Comparison of ENCODE assay signal across 9 cellular contexts in genomic region chr4:6333301-6334202, GRCh38.
A peak's percentile ranks its signal among the peaks of the same experiment; 100 is the strongest.
DNase-seq lines count a peak whose midpoint lies in the region; ATAC-seq and TF ChIP-seq lines count a peak whose summit lies in the region.
"Had no signal": no experiment of that assay in that cellular context is flagged by ENCODE, and none has a peak within 500 bp of the region (broad histone marks: within the 10 kb centered on the region; RNA-seq: fewer than 3 reads in every experiment).

No MANE protein-coding gene starts in this region.

- H3K9ac ChIP-seq in IMR-90 (ENCODE audit: low read depth, low read length): no peak overlapping the region

- H3K4me3 ChIP-seq in IMR-90 (ENCODE audit: insufficient read depth, low read depth, low read length) (no peak overlapping the region), cardiac fibroblast (replicated peaks in 1 of 2; ENCODE audit: low read depth in 2 of 2, low read length in 2 of 2) (no peak overlapping the region), body of pancreas (no peak overlapping the region)

- H3K9me1 ChIP-seq in IMR-90 (ENCODE audit: insufficient read depth, low read length): no peaks in the 10 kb centered on the region

- H3K14ac ChIP-seq in IMR-90 (replicated peaks; ENCODE audit: low read depth, low read length): no peak overlapping the region

- no peak overlapping the region for H2AFZ ChIP-seq in IMR-90 (replicated peaks; ENCODE audit: low read length, poor library complexity)

- H3K23ac ChIP-seq in IMR-90 (ENCODE audit: low read depth, low read length): no peak overlapping the region

- POLR2A ChIA-PET in IMR-90 (lab: Charles Lee; ENCODE audit: unreplicated experiment): no interaction called here

- CTCF ChIA-PET in activated naive CD4-positive, alpha-beta T cell treated with anti-CD3 and anti-CD28 coated beads for 36 hours (lab: Charles Lee): interaction anchor here (0.6 to 4.2 kb wide), 6 partner anchors 62 to 84 kb away, joined by 4 to 58 read pairs (median 6); no protein-coding TSS in a partner anchor
- CTCF ChIA-PET in IMR-90 (lab: Yijun Ruan, JAX): interaction anchor here (4.2 kb wide), 1 partner anchor 83 kb away, joined by 43 read pairs; no protein-coding TSS in a partner anchor

- peaks cover 3% of the 10 kb centered on the region; the same call in 1 of the 2 replicates for H3K9me3 ChIP-seq in IMR-90 (ENCODE audit: control insufficient read depth, insufficient read depth, low read length)
- no peaks in the 10 kb centered on the region for H3K9me3 ChIP-seq in body of pancreas

- no peak overlapping the region for H2BK5ac ChIP-seq in IMR-90 (ENCODE audit: low read depth, low read length, poor library complexity, severe bottlenecking)

- TF ChIP-seq POLR2A in IMR-90 (IDR thresholded peaks at IDR 0.05; ENCODE audit: low read depth, low read length) (no peak), body of pancreas (IDR thresholded peaks at IDR 0.05) (no peak)

- H2BK120ac ChIP-seq in IMR-90 (ENCODE audit: low read depth, low read length): no peak overlapping the region

- no peak overlapping the region for H2AK9ac ChIP-seq in IMR-90 (replicated peaks; ENCODE audit: low read depth, low read length, poor library complexity)

- H2BK15ac ChIP-seq in IMR-90 (ENCODE audit: low read depth, low read length): no peak overlapping the region

- H3K27me3 ChIP-seq in IMR-90 (ENCODE audit: control insufficient read depth, insufficient read depth, low read length) (peaks cover 20% of the 10 kb centered on the region), body of pancreas (peaks cover 0 to 5% of the 10 kb centered on the region in 2 donors)

- dilution Hi-C loops in IMR-90 (cut with HindIII; ENCODE audit: low sequenced_read_pairs, unreplicated experiment): no loop called here

- no TSS peak for BruUV-seq in IMR-90 (replicated peaks; lab: Mats Ljungman, UMichigan)

- H3K4me2 ChIP-seq in IMR-90 (ENCODE audit: low read depth, low read length): no peak overlapping the region

- TF ChIP-seq CTCF in IMR-90 (conservative IDR thresholded peaks at IDR 0.05; ENCODE audit: low read depth, low read length) (peak; percentile 39), cardiac fibroblast (IDR thresholded peaks at IDR 0.05; ENCODE audit: low read depth, low read length) (peak; percentile 73), body of pancreas (IDR thresholded peaks at IDR 0.05) (no peak)

- no peak overlapping the region for H2AK5ac ChIP-seq in IMR-90 (ENCODE audit: low read depth, low read length)

- H4K8ac ChIP-seq in IMR-90 (ENCODE audit: low read depth in 2 of 2, low read length in 2 of 2): no peak overlapping the region

- H3K18ac ChIP-seq in IMR-90 (ENCODE audit: low read depth, low read length): no peak overlapping the region

- 82% methylated on average over 8 of the region's 19 CpGs; no CpG with 5 or more reads in 1 of the 2 experiments for WGBS in IMR-90 (ENCODE audit: extremely low coverage in 2 of 2, insufficient read length in 1 of 2), 2 experiments
- WGBS in body of pancreas, 2 donors: 73 to 80% methylated on average over 18 to 19 of the region's 19 CpGs

- peak; percentile 43 for DNase-seq in activated naive CD4-positive, alpha-beta T cell treated with anti-CD3 and anti-CD28 coated beads for 36 hours
- no peak for DNase-seq in activated naive CD4-positive, alpha-beta T cell (lab: John Stamatoyannopoulos, UW)
- DNase-seq in IMR-90: no peak
- DNase-seq in cardiac fibroblast (ENCODE audit: low read depth in 2 of 2): peak; percentile 10 to 39
- peak; percentile 59 for DNase-seq in posterior vena cava (ENCODE audit: low spot score)
- no peak for DNase-seq in body of pancreas
- no peak for DNase-seq in cerebellar nuclear complex (lab: John Stamatoyannopoulos, UW)
- DNase-seq: NCI-H2171 treated with DMSO at 0.1 percent for 48 hours had no signal

- H4K5ac ChIP-seq in IMR-90 (ENCODE audit: low read depth, low read length): no peak overlapping the region

- H3K4ac ChIP-seq in IMR-90 (ENCODE audit: low read depth, low read length): no peak overlapping the region

- in situ Hi-C loops in IMR-90 (cut with MboI; ENCODE audit: low sequenced_read_pairs): no loop called here

- H3K79me1 ChIP-seq in IMR-90 (ENCODE audit: low read depth in 1 of 2, low read length in 2 of 2): no peaks in the 10 kb centered on the region

- H3K36me3 Mint-ChIP-seq in activated naive CD4-positive, alpha-beta T cell treated with anti-CD3 and anti-CD28 coated beads for 36 hours (ENCODE audit: low read depth): no peaks in the 10 kb centered on the region

- no peak overlapping the region for H3K27ac Mint-ChIP-seq in activated naive CD4-positive, alpha-beta T cell treated with anti-CD3 and anti-CD28 coated beads for 36 hours

- no peak overlapping the region for H4K91ac ChIP-seq in IMR-90 (ENCODE audit: insufficient read depth, low read depth, low read length)

- intact Hi-C loops in activated naive CD4-positive, alpha-beta T cell treated with anti-CD3 and anti-CD28 coated beads for 36 hours (cut with micrococcal nuclease): loop anchor here (2.0 kb wide), 1 partner anchor 215 kb away; no protein-coding TSS in a partner anchor
- intact Hi-C loops in IMR-90 (cut with micrococcal nuclease) (loop anchor here (5.0 kb wide), 1 partner anchor 749 kb away; no protein-coding TSS in a partner anchor), posterior vena cava (cut with DNase I) (loop anchor here (5.0 kb wide), 2 partner anchors 86 to 214 kb away; no protein-coding TSS in a partner anchor), body of pancreas (cut with DNase I) (no loop called here)

- H3K4me3 Mint-ChIP-seq in activated naive CD4-positive, alpha-beta T cell treated with anti-CD3 and anti-CD28 coated beads for 36 hours: no peak overlapping the region

- H3K36me3 ChIP-seq in IMR-90 (ENCODE audit: control insufficient read depth, insufficient read depth, low read length) (no peaks in the 10 kb centered on the region), body of pancreas (replicated peaks in 1 of 2; ENCODE audit: insufficient read depth in 1 of 2, low read depth in 2 of 2) (no peaks in the 10 kb centered on the region)

- H4K20me1 ChIP-seq in IMR-90 (ENCODE audit: insufficient read depth, low read length): no peaks in the 10 kb centered on the region; the same call in 1 of the 2 replicates

- ATAC-seq in IMR-90 (ENCODE audit: low read depth) (no peak), GM18873 (IDR thresholded peaks at IDR 0.05; ENCODE audit: low FRiP score, unreplicated experiment) (no peak), body of pancreas (no peak)

- peaks cover 1% of the 10 kb centered on the region for H3K9me3 Mint-ChIP-seq in activated naive CD4-positive, alpha-beta T cell treated with anti-CD3 and anti-CD28 coated beads for 36 hours

- H3K4me1 ChIP-seq in IMR-90 (ENCODE audit: control insufficient read depth, insufficient read depth, low read length) (no peaks in the 10 kb centered on the region), body of pancreas (peaks cover 9% of the 10 kb centered on the region)

- no peak overlapping the region for H3K56ac ChIP-seq in IMR-90 (ENCODE audit: extremely low read depth, insufficient read depth, low read length)

- H3K27ac ChIP-seq in IMR-90 (ENCODE audit: insufficient read depth, low read length): no peak overlapping the region
- no peak overlapping the region for H3K27ac ChIP-seq in body of pancreas

- peaks cover 6% of the 10 kb centered on the region for H3K4me1 Mint-ChIP-seq in activated naive CD4-positive, alpha-beta T cell treated with anti-CD3 and anti-CD28 coated beads for 36 hours (ENCODE audit: low read depth)

- TF ChIP-seq RAD21 in IMR-90 (IDR thresholded peaks at IDR 0.05; ENCODE audit: low read length): peak; percentile 13; the same call in 1 of the 2 replicates

- peaks cover 28% of the 10 kb centered on the region for H3K27me3 Mint-ChIP-seq in activated naive CD4-positive, alpha-beta T cell treated with anti-CD3 and anti-CD28 coated beads for 36 hours (ENCODE audit: low read depth)

- no peak overlapping the region for H2BK20ac ChIP-seq in IMR-90 (ENCODE audit: low read depth, low read length)

TF ChIP-seq in IMR-90, 13 proteins besides CTCF, POLR2A, EP300 and RAD21:
- TF ChIP-seq USF2 (IDR thresholded peaks at IDR 0.05; ENCODE audit: low read depth, low read length): no peak

Comparison
In these comparisons a context has a peak if more than half of its experiments do, and no peak if none do; other contexts are left out.
1. DNase-seq: peak in activated naive CD4-positive, alpha-beta T cell treated with anti-CD3 and anti-CD28 coated beads for 36 hours (single experiment), cardiac fibroblast (2 of 2) and posterior vena cava (single experiment); none in activated naive CD4-positive, alpha-beta T cell (0 of 4), IMR-90 (single experiment), body of pancreas (0 of 4) and cerebellar nuclear complex (0 of 2).
2. CTCF ChIP-seq: peak in IMR-90 (single experiment) and cardiac fibroblast (single experiment); none in body of pancreas (0 of 7).